12 cellular contexts compared by ENCODE assay signal in the genomic region with DNA sequence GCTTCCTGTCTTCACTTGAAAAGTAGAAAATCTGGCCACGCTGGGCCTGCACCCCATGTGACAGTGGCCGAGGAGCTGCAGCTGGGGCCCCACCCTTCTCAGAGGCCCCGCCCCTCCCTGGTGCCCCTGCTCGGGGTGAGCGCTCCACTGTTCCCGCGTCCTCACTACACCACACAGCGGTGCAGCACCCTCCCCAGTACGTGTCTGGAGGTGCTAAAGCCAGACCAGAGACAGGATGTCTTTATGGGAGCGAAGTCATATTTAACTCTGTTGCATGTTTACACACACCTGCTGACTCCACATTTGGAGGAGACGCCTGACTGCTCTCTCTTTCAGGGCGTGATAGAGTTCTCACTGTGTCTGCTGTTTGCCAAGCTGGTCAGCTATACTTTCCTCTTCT. TPM values are rescaled to one million over a fixed set of nuclear protein-coding genes. Genes with fewer than 3 reads are reported as not detected.
DNase-seq lines count a peak whose midpoint lies in the region; ATAC-seq, FAIRE-seq and TF ChIP-seq lines count a peak whose summit lies in the region.
"Had no signal": no experiment of that assay in that cellular context is flagged by ENCODE, and none has a peak within 500 bp of the region (broad histone marks: within the 10 kb centered on the region; RNA-seq: fewer than 3 reads in every experiment).

No MANE protein-coding gene starts in this region.

- TF ChIP-seq CTCF in OCI-LY7 (conservative IDR thresholded peaks at IDR 0.05; ENCODE audit: low read length) (peak; percentile 54), prostate gland (IDR thresholded peaks at IDR 0.05) (peak in 1 of 4 experiments; percentile 31), smooth muscle cell (IDR thresholded peaks at IDR 0.05; ENCODE audit: borderline replicate concordance, insufficient read depth, poor library complexity, severe bottlenecking) (no peak)

- peak; percentile 82 for ATAC-seq in HG03066 (IDR thresholded peaks at IDR 0.05; ENCODE audit: low read depth, unreplicated experiment)

- H3K27me3 ChIP-seq in prostate gland (replicated peaks; ENCODE audit: insufficient read depth) = no peaks in the 10 kb centered on the region
- H3K27me3 ChIP-seq in smooth muscle cell (ENCODE audit: low read depth) = no peaks in the 10 kb centered on the region

- H3K79me2 ChIP-seq in OCI-LY7 (ENCODE audit: insufficient read depth, low read depth, low read length) (peaks cover 14% of the 10 kb centered on the region; the same call in 1 of the 2 replicates), smooth muscle cell (ENCODE audit: low read depth) (no peaks in the 10 kb centered on the region)

- intact Hi-C loops in OCI-LY7 (cut with micrococcal nuclease; ENCODE audit: unreplicated experiment) (loop anchor here (1.0 to 10.0 kb wide), 4 partner anchors 25 to 99 kb away; no protein-coding TSS in a partner anchor), prostate gland (cut with DNase I) (loop anchor here (10.0 kb wide), 1 partner anchor 417 kb away; no protein-coding TSS in a partner anchor)

- H3K36me3 ChIP-seq in OCI-LY7 (ENCODE audit: insufficient read depth, low read length) (peaks cover 45% of the 10 kb centered on the region; the same call in 1 of the 2 replicates), prostate gland (peaks cover 0 to 9% of the 10 kb centered on the region in 2 donors), smooth muscle cell (ENCODE audit: low read depth) (no peaks in the 10 kb centered on the region)

- H3K4me3 ChIP-seq in OCI-LY7 (ENCODE audit: low read depth, low read length, poor library complexity, severe bottlenecking) (peak overlapping the region; percentile 68), prostate gland (no peak overlapping the region), smooth muscle cell (no peak overlapping the region)

- BruUV-seq in OCI-LY7 (replicated peaks; lab: Mats Ljungman, UMichigan) = no TSS peak

- H3K27ac ChIP-seq in OCI-LY7 (ENCODE audit: low read depth, low read length, poor library complexity, severe bottlenecking) (peak overlapping the region; percentile 96), prostate gland (peak overlapping the region; percentile 45 to 63), smooth muscle cell (ENCODE audit: low read depth) (no peak overlapping the region)
- H3K27ac ChIP-seq: HL-60, RWPE1 had no signal

- H3K4me1 ChIP-seq in OCI-LY7 (ENCODE audit: insufficient read depth, low read length, poor library complexity, severe bottlenecking) (peaks cover 59% of the 10 kb centered on the region), prostate gland (replicated peaks) (peaks cover 2% of the 10 kb centered on the region), smooth muscle cell (ENCODE audit: low read depth) (no peaks in the 10 kb centered on the region)

- 51% methylated on average over 12 of the region's 12 CpGs for WGBS in prostate gland
- WGBS in smooth muscle cell (ENCODE audit: low lambda C conversion rate) = 78% methylated on average over 12 of the region's 12 CpGs

- H3K9me3 ChIP-seq in OCI-LY7 (ENCODE audit: low read length) (no peaks in the 10 kb centered on the region), prostate gland (no peaks in the 10 kb centered on the region), smooth muscle cell (replicated peaks; ENCODE audit: low read depth) (no peaks in the 10 kb centered on the region)

- no peaks in the 10 kb centered on the region for H3K9me2 ChIP-seq in OCI-LY7 (ENCODE audit: insufficient read depth, low read length)

- peak overlapping the region; percentile 39; the same call in 1 of the 2 replicates for H2AFZ ChIP-seq in OCI-LY7 (ENCODE audit: low read length)
- no peak overlapping the region for H2AFZ ChIP-seq in smooth muscle cell (ENCODE audit: low read depth)

- H3K4me2 ChIP-seq in OCI-LY7 (ENCODE audit: low read length) = peak overlapping the region; percentile 83
- H3K4me2 ChIP-seq in smooth muscle cell = no peak overlapping the region

- H4K20me1 ChIP-seq in OCI-LY7 (ENCODE audit: insufficient read depth, low read length) (no peaks in the 10 kb centered on the region), smooth muscle cell (ENCODE audit: low read depth) (no peaks in the 10 kb centered on the region)

- TF ChIP-seq POLR2A in prostate gland (IDR thresholded peaks at IDR 0.05) = no peak

- DNase-seq in GM18507 (ENCODE audit: extremely low spot score, insufficient read length, low read depth) = no peak
- DNase-seq in OCI-LY7 (ENCODE audit: low spot score) = peak; percentile 96
- peak; percentile 71 for DNase-seq in prostate gland (ENCODE audit: low spot score)
- no peak for DNase-seq in smooth muscle cell (lab: John Stamatoyannopoulos, UW; ENCODE audit: unreplicated experiment)
- DNase-seq in putamen (ENCODE audit: low spot score) = no peak
- DNase-seq in NCI-H128 (lab: John Stamatoyannopoulos, UW; ENCODE audit: unreplicated experiment) = no peak
- DNase-seq: mammary epithelial cell; stimulated activated CD4-positive, alpha-beta T cell treated with anti-CD3 and anti-CD28 coated beads, Interleukin-2, amount 100 ng/mL, for 24 hours had no signal

- no peaks in the 10 kb centered on the region for H3F3A ChIP-seq in smooth muscle cell (ENCODE audit: low read depth)

- H3K9ac ChIP-seq in smooth muscle cell (ENCODE audit: low read depth) = no peak overlapping the region

- POLR2A ChIA-PET in OCI-LY7 (lab: Charles Lee) = interaction anchor here (0.6 to 3.0 kb wide), 5 partner anchors 17 to 1061 kb away, joined by 3 to 23 read pairs (median 7); no protein-coding TSS in a partner anchor

- FAIRE-seq in GM18507 (lab: Jason Lieb, UNC) = peak; percentile 70
- FAIRE-seq: endometrium had no signal

- CTCF ChIA-PET in OCI-LY7 (lab: Charles Lee; ENCODE audit: unreplicated experiment) = interaction anchor here (0.9 to 1.1 kb wide), 2 partner anchors 26 to 32 kb away, joined by 3 to 10 read pairs; no protein-coding TSS in a partner anchor

RNA-seq across cellular contexts. Expression of gene SLC37A1, which starts 48.1 kb away (rescaled TPM):
- 20.5 and 27.6 TPM in 2 replicates for total RNA-seq in OCI-LY7 (2014; rRNA removed; shearing (Covaris generic))
- total RNA-seq in OCI-LY7 (2022) (22.5 and 29.4 TPM in 2 replicates), prostate gland (10 to 100 TPM; 44.2 to 49.6 TPM), smooth muscle cell (18.0 and 19.4 TPM in 2 replicates)
- 14.6 and 15.0 TPM in 2 replicates for polyA plus RNA-seq in smooth muscle cell

Comparison
In these comparisons a context has a peak if more than half of its experiments do, and no peak if none do; other contexts are left out.
1. DNase-seq: peak in OCI-LY7 (single experiment) and prostate gland (single experiment); none in GM18507 (single experiment), smooth muscle cell (single experiment), putamen (single experiment) and NCI-H128 (single experiment).